ENCODE assay signal across 26 cellular contexts in genomic region chr7:157718303-157719007, GRCh38.
"Had no signal": no experiment of that assay in that cellular context is flagged by ENCODE, and none has a peak within 500 bp of the region (broad histone marks: within the 10 kb centered on the region; RNA-seq: fewer than 3 reads in every experiment).

No MANE protein-coding gene starts in this region.

- H3K36me3 ChIP-seq: ascending aorta, cardiac muscle cell, heart right ventricle, left ventricle myocardium inferior, uterus had no signal

- H3K4me1 ChIP-seq: ascending aorta, heart right ventricle, left ventricle myocardium inferior, uterus had no signal

- H3K4me1 Mint-ChIP-seq: activated CD4-positive, alpha-beta T cell treated with anti-CD3 and anti-CD28 coated beads for 36 hours; activated naive CD8-positive, alpha-beta T cell treated with anti-CD3 and anti-CD28 coated beads, Interleukin-2, amount 10 ng/mL, durations not matched to agents 7 days and 5 days; mesothelial cell of epicardium; naive B cell; stimulated activated memory B cell treated with anti-CD40 and anti-IgM and Interleukin-4, amounts not matched to agents 10 μg/mL and 1 μg/mL and 100 μg/mL, for 72 hours; stimulated activated naive CD8-positive, alpha-beta T cell treated with anti-CD3 and anti-CD28 coated beads, Interleukin-15, amount 100 ng/mL, for 72 hours; T-helper 17 cell had no signal

- ATAC-seq: activated CD4-positive, alpha-beta T cell treated with anti-CD3 and anti-CD28 coated beads for 36 hours; effector memory CD8-positive, alpha-beta T cell; heart right ventricle; right cardiac atrium; stimulated activated memory B cell treated with anti-CD40 and anti-IgM and Interleukin-4, amounts not matched to agents 10 μg/mL and 1 μg/mL and 100 μg/mL, for 72 hours; stimulated activated naive CD8-positive, alpha-beta T cell treated with anti-CD3 and anti-CD28 coated beads, Interleukin-15, amount 100 ng/mL, for 72 hours; T-helper 17 cell had no signal

- H3K27me3 ChIP-seq: ascending aorta, cardiac muscle cell, uterus had no signal

- H3K27me3 Mint-ChIP-seq: activated naive CD8-positive, alpha-beta T cell treated with anti-CD3 and anti-CD28 coated beads, Interleukin-2, amount 10 ng/mL, durations not matched to agents 7 days and 5 days; stimulated activated memory B cell treated with anti-CD40 and anti-IgM and Interleukin-4, amounts not matched to agents 10 μg/mL and 1 μg/mL and 100 μg/mL, for 72 hours had no signal

- H3K4me3 Mint-ChIP-seq: activated CD4-positive, alpha-beta T cell treated with anti-CD3 and anti-CD28 coated beads for 36 hours; activated naive CD4-positive, alpha-beta T cell treated with anti-CD3 and anti-CD28 coated beads for 36 hours; activated naive CD8-positive, alpha-beta T cell treated with anti-CD3 and anti-CD28 coated beads, Interleukin-2, amount 10 ng/mL, durations not matched to agents 7 days and 5 days; brain; effector memory CD8-positive, alpha-beta T cell; mesothelial cell of epicardium; neural crest cell; stimulated activated memory B cell treated with anti-CD40 and anti-IgM and Interleukin-4, amounts not matched to agents 10 μg/mL and 1 μg/mL and 100 μg/mL, for 72 hours; stimulated activated naive CD8-positive, alpha-beta T cell treated with anti-CD3 and anti-CD28 coated beads, Interleukin-15, amount 100 ng/mL, for 72 hours; T-helper 17 cell; type B pancreatic cell had no signal

- H3K9me3 Mint-ChIP-seq: activated naive CD4-positive, alpha-beta T cell treated with anti-CD3 and anti-CD28 coated beads for 36 hours; activated naive CD8-positive, alpha-beta T cell treated with anti-CD3 and anti-CD28 coated beads, Interleukin-2, amount 10 ng/mL, durations not matched to agents 7 days and 5 days; effector memory CD8-positive, alpha-beta T cell; mesothelial cell of epicardium; neural crest cell; stimulated activated naive CD8-positive, alpha-beta T cell treated with anti-CD3 and anti-CD28 coated beads, Interleukin-15, amount 100 ng/mL, for 72 hours; type B pancreatic cell had no signal

- H3K27ac Mint-ChIP-seq: activated CD4-positive, alpha-beta T cell treated with anti-CD3 and anti-CD28 coated beads for 36 hours; activated naive CD4-positive, alpha-beta T cell treated with anti-CD3 and anti-CD28 coated beads for 36 hours; activated naive CD8-positive, alpha-beta T cell treated with anti-CD3 and anti-CD28 coated beads, Interleukin-2, amount 10 ng/mL, durations not matched to agents 7 days and 5 days; mesothelial cell of epicardium; naive B cell; stimulated activated memory B cell treated with anti-CD40 and anti-IgM and Interleukin-4, amounts not matched to agents 10 μg/mL and 1 μg/mL and 100 μg/mL, for 72 hours; stimulated activated naive CD8-positive, alpha-beta T cell treated with anti-CD3 and anti-CD28 coated beads, Interleukin-15, amount 100 ng/mL, for 72 hours; T-helper 17 cell; type B pancreatic cell had no signal

- H3K27ac ChIP-seq: ascending aorta, cardiac muscle cell, heart right ventricle, left ventricle myocardium inferior, uterus had no signal

- DNase-seq: activated CD4-positive, alpha-beta T cell treated with anti-CD3 and anti-CD28 coated beads for 36 hours; activated CD4-positive, alpha-beta T cell treated with anti-CD3 and anti-CD28 coated beads, Interleukin-2, amount 50 U/mL, for 4 hours; activated effector memory CD4-positive, alpha-beta T cell treated with Interleukin-2 at 50 U/mL for 16 hours; activated naive CD4-positive, alpha-beta T cell treated with anti-CD3 and anti-CD28 coated beads for 36 hours; activated naive CD8-positive, alpha-beta T cell treated with anti-CD3 and anti-CD28 coated beads, Interleukin-2, amount 10 ng/mL, durations not matched to agents 7 days and 5 days; activated T-cell treated with anti-CD3 and anti-CD28 coated beads for 4 hours; cortex of kidney; effector memory CD8-positive, alpha-beta T cell; heart right ventricle; left ventricle myocardium inferior; naive B cell; right cardiac atrium; stimulated activated CD4-positive, alpha-beta T cell treated with anti-CD3 and anti-CD28 coated beads, Interleukin-4, amount 100 ng/mL, for 24 hours; stimulated activated CD8-positive, alpha-beta memory T cell treated with anti-CD3 and anti-CD28 coated beads, Interleukin-4, amount 100 ng/mL, for 48 hours; stimulated activated naive CD8-positive, alpha-beta T cell treated with anti-CD3 and anti-CD28 coated beads, Interleukin-15, amount 100 ng/mL, for 72 hours; substantia nigra; T-helper 17 cell; T1000; uterus had no signal

- H3K9me3 ChIP-seq: ascending aorta, heart right ventricle, left ventricle myocardium inferior, uterus had no signal

- H3K4me3 ChIP-seq: ascending aorta, cardiac muscle cell, heart right ventricle, left ventricle myocardium inferior, uterus had no signal

- H3K36me3 Mint-ChIP-seq: activated naive CD8-positive, alpha-beta T cell treated with anti-CD3 and anti-CD28 coated beads, Interleukin-2, amount 10 ng/mL, durations not matched to agents 7 days and 5 days; brain; mesothelial cell of epicardium; naive B cell; stimulated activated memory B cell treated with anti-CD40 and anti-IgM and Interleukin-4, amounts not matched to agents 10 μg/mL and 1 μg/mL and 100 μg/mL, for 72 hours; type B pancreatic cell had no signal
